In genomic region chrX:38055170-38055847, GRCh38 we compare ENCODE assay signal across 14 cellular contexts. TPM values are rescaled to one million over a fixed set of nuclear protein-coding genes. Genes with fewer than 3 reads are reported as not detected.
DNase-seq lines count a peak whose midpoint lies in the region; ATAC-seq and TF ChIP-seq lines count a peak whose summit lies in the region.
"Had no signal": no experiment of that assay in that cellular context is flagged by ENCODE, and none has a peak within 500 bp of the region (broad histone marks: within the 10 kb centered on the region; RNA-seq: fewer than 3 reads in every experiment).

No MANE protein-coding gene starts in this region.

- no peaks in the 10 kb centered on the region for H3K27me3 ChIP-seq in ACC112 (ENCODE audit: insufficient read depth, low read length)
- H3K27me3 ChIP-seq in IMR-90 (ENCODE audit: control insufficient read depth, insufficient read depth, low read length) = no peaks in the 10 kb centered on the region
- no peaks in the 10 kb centered on the region for H3K27me3 ChIP-seq in brain microvascular endothelial cell (replicated peaks)
- H3K27me3 ChIP-seq: BE2C, left lung had no signal

- no peak overlapping the region for H2AK5ac ChIP-seq in IMR-90 (ENCODE audit: low read depth, low read length)

- DNase-seq in IMR-90 (peak; percentile 31), brain microvascular endothelial cell (peak; percentile 18), left lobe of liver (ENCODE audit: low spot score) (no peak), NCI-H82 (lab: John Stamatoyannopoulos, UW) (no peak), posterior cingulate gyrus (no peak), T-helper 17 cell (no peak)
- DNase-seq in activated CD4-positive, alpha-beta T cell treated with anti-CD3 and anti-CD28 coated beads, Interleukin-2, amount 10 ng/mL, durations not matched to agents 7 days and 5 days = no peak
- DNase-seq: activated CD4-positive, alpha-beta T cell treated with anti-CD3 and anti-CD28 coated beads for 4 hours; BE2C; left lung; NCI-H2029 treated with DMSO at 0.1 percent for 48 hours; Right ventricle myocardium superior had no signal

- no peak overlapping the region for H3K9ac ChIP-seq in IMR-90 (ENCODE audit: low read depth, low read length)

- TF ChIP-seq CTCF in IMR-90 (conservative IDR thresholded peaks at IDR 0.05; ENCODE audit: low read depth, low read length) (no peak), brain microvascular endothelial cell (IDR thresholded peaks at IDR 0.05; ENCODE audit: low read depth, low read length, missing control alignments) (no peak)

- no peak overlapping the region for H4K5ac ChIP-seq in IMR-90 (ENCODE audit: low read depth, low read length)

- in situ Hi-C loops in IMR-90 (cut with MboI; ENCODE audit: low sequenced_read_pairs) = no loop called here
- in situ Hi-C loops in brain microvascular endothelial cell (cut with HindIII; ENCODE audit: low pct_ligation_motif_present, low sequenced_read_pairs) = no loop called here

- H3K4me3 ChIP-seq in ACC112 (ENCODE audit: low read depth, low read length) (no peak overlapping the region), IMR-90 (ENCODE audit: insufficient read depth, low read depth, low read length) (no peak overlapping the region), brain microvascular endothelial cell (ENCODE audit: low read depth, low read length) (no peak overlapping the region)
- H3K4me3 ChIP-seq: left lung had no signal

- dilution Hi-C loops in IMR-90 (cut with HindIII; ENCODE audit: low sequenced_read_pairs, unreplicated experiment) = no loop called here

- no peak overlapping the region for H4K8ac ChIP-seq in IMR-90 (ENCODE audit: low read depth in 2 of 2, low read length in 2 of 2)

- no peak overlapping the region for H3K4me3 Mint-ChIP-seq in activated CD4-positive, alpha-beta T cell treated with anti-CD3 and anti-CD28 coated beads, Interleukin-2, amount 10 ng/mL, durations not matched to agents 7 days and 5 days
- no peak overlapping the region for H3K4me3 Mint-ChIP-seq in T-helper 17 cell

- H3K27ac ChIP-seq in ACC112 (ENCODE audit: low read depth, low read length) = peak overlapping the region; percentile 50
- no peak overlapping the region for H3K27ac ChIP-seq in IMR-90 (ENCODE audit: insufficient read depth, low read length)
- H3K27ac ChIP-seq in brain microvascular endothelial cell = no peak overlapping the region
- H3K27ac ChIP-seq: left lung had no signal

- H2BK20ac ChIP-seq in IMR-90 (ENCODE audit: low read depth, low read length) = no peak overlapping the region

- H3K36me3 ChIP-seq in ACC112 (ENCODE audit: insufficient read depth, low read length) (no peaks in the 10 kb centered on the region), IMR-90 (ENCODE audit: control insufficient read depth, insufficient read depth, low read length) (no peaks in the 10 kb centered on the region), brain microvascular endothelial cell (replicated peaks) (no peaks in the 10 kb centered on the region)
- H3K36me3 ChIP-seq: BE2C, left lung had no signal

- no peaks in the 10 kb centered on the region for H3K36me3 Mint-ChIP-seq in activated CD4-positive, alpha-beta T cell treated with anti-CD3 and anti-CD28 coated beads, Interleukin-2, amount 10 ng/mL, durations not matched to agents 7 days and 5 days (ENCODE audit: low read depth)
- no peaks in the 10 kb centered on the region for H3K36me3 Mint-ChIP-seq in T-helper 17 cell (ENCODE audit: low read depth)
- H3K36me3 Mint-ChIP-seq: activated naive CD4-positive, alpha-beta T cell treated with anti-CD3 and anti-CD28 coated beads, Interleukin-2, amount 50 U/mL, for 72 hours had no signal

- H4K20me1 ChIP-seq in IMR-90 (ENCODE audit: insufficient read depth, low read length) = no peaks in the 10 kb centered on the region

- BruUV-seq in IMR-90 (replicated peaks; lab: Mats Ljungman, UMichigan) = no TSS peak

- H3K56ac ChIP-seq in IMR-90 (ENCODE audit: extremely low read depth, insufficient read depth, low read length) = no peak overlapping the region

- no peaks in the 10 kb centered on the region for H3K79me1 ChIP-seq in IMR-90 (ENCODE audit: low read depth in 1 of 2, low read length in 2 of 2)

- H3K23ac ChIP-seq in IMR-90 (ENCODE audit: low read depth, low read length) = no peak overlapping the region

- H3K9me3 ChIP-seq in IMR-90 (ENCODE audit: control insufficient read depth, insufficient read depth, low read length) (no peaks in the 10 kb centered on the region), T-helper 17 cell (ENCODE audit: control insufficient read depth, low read length, poor library complexity, severe bottlenecking) (no peaks in the 10 kb centered on the region)
- H3K9me3 ChIP-seq: BE2C, left lung had no signal

- POLR2A ChIA-PET in IMR-90 (lab: Charles Lee; ENCODE audit: unreplicated experiment) = no interaction called here
- POLR2A ChIA-PET in activated CD4-positive, alpha-beta T cell treated with anti-CD3 and anti-CD28 coated beads, Interleukin-2, amount 10 ng/mL, durations not matched to agents 7 days and 5 days (lab: Charles Lee) = no interaction called here

- H3K9me3 Mint-ChIP-seq in activated CD4-positive, alpha-beta T cell treated with anti-CD3 and anti-CD28 coated beads, Interleukin-2, amount 10 ng/mL, durations not matched to agents 7 days and 5 days = no peaks in the 10 kb centered on the region
- H3K9me3 Mint-ChIP-seq: activated naive CD4-positive, alpha-beta T cell treated with anti-CD3 and anti-CD28 coated beads, Interleukin-2, amount 50 U/mL, for 72 hours had no signal

- H2AFZ ChIP-seq in ACC112 (ENCODE audit: low read length, unreplicated experiment) (peak overlapping the region; percentile 15), IMR-90 (replicated peaks; ENCODE audit: low read length, poor library complexity) (peak overlapping the region; percentile 18)

- H3K4me2 ChIP-seq in IMR-90 (ENCODE audit: low read depth, low read length) = no peak overlapping the region

- H2BK15ac ChIP-seq in IMR-90 (ENCODE audit: low read depth, low read length) = no peak overlapping the region

- H3K4me1 ChIP-seq in ACC112 (ENCODE audit: control insufficient read depth, insufficient read depth, low read length, unreplicated experiment) (peaks cover 21% of the 10 kb centered on the region), IMR-90 (ENCODE audit: control insufficient read depth, insufficient read depth, low read length) (peaks cover 2% of the 10 kb centered on the region; the same call in 1 of the 2 replicates)
- H3K4me1 ChIP-seq: BE2C, left lung had no signal

- peaks cover 1% of the 10 kb centered on the region for H3K27me3 Mint-ChIP-seq in activated CD4-positive, alpha-beta T cell treated with anti-CD3 and anti-CD28 coated beads, Interleukin-2, amount 10 ng/mL, durations not matched to agents 7 days and 5 days
- no peaks in the 10 kb centered on the region for H3K27me3 Mint-ChIP-seq in T-helper 17 cell

- H3K4me1 Mint-ChIP-seq in activated CD4-positive, alpha-beta T cell treated with anti-CD3 and anti-CD28 coated beads, Interleukin-2, amount 10 ng/mL, durations not matched to agents 7 days and 5 days = no peaks in the 10 kb centered on the region
- no peaks in the 10 kb centered on the region for H3K4me1 Mint-ChIP-seq in T-helper 17 cell

- no peak overlapping the region for H3K14ac ChIP-seq in IMR-90 (replicated peaks; ENCODE audit: low read depth, low read length)

- H3K79me2 ChIP-seq in ACC112 (ENCODE audit: control insufficient read depth, insufficient read depth, low read length, unreplicated experiment) = no peaks in the 10 kb centered on the region

- CTCF ChIA-PET in IMR-90 (lab: Yijun Ruan, JAX) = no interaction called here
- CTCF ChIA-PET in activated CD4-positive, alpha-beta T cell treated with anti-CD3 and anti-CD28 coated beads, Interleukin-2, amount 10 ng/mL, durations not matched to agents 7 days and 5 days (lab: Charles Lee) = no interaction called here

- no peak for ATAC-seq in IMR-90 (ENCODE audit: low read depth)
- ATAC-seq in left lobe of liver = peak; percentile 58
- no peak for ATAC-seq in T-helper 17 cell
- ATAC-seq: activated naive CD4-positive, alpha-beta T cell treated with anti-CD3 and anti-CD28 coated beads, Interleukin-2, amount 50 U/mL, for 72 hours; left lung had no signal

- intact Hi-C loops in IMR-90 (cut with micrococcal nuclease) = no loop called here
- intact Hi-C loops in posterior cingulate gyrus (cut with DNase I) = no loop called here

- no peak overlapping the region for H3K4ac ChIP-seq in IMR-90 (ENCODE audit: low read depth, low read length)

- no peak for TF ChIP-seq RAD21 in IMR-90 (IDR thresholded peaks at IDR 0.05; ENCODE audit: low read length)

- H2BK120ac ChIP-seq in IMR-90 (ENCODE audit: low read depth, low read length) = peak overlapping the region; percentile 13; the same call in 1 of the 2 replicates

- H4K91ac ChIP-seq in IMR-90 (ENCODE audit: insufficient read depth, low read depth, low read length) = no peak overlapping the region

- no peak overlapping the region for H2BK5ac ChIP-seq in IMR-90 (ENCODE audit: low read depth, low read length, poor library complexity, severe bottlenecking)

- WGBS in IMR-90 (ENCODE audit: extremely low coverage in 2 of 2, insufficient read length in 1 of 2), 2 experiments = no CpG with 5 or more reads among the region's 4 CpGs

- no peak overlapping the region for H3K18ac ChIP-seq in IMR-90 (ENCODE audit: low read depth, low read length)

- H2AK9ac ChIP-seq in IMR-90 (replicated peaks; ENCODE audit: low read depth, low read length, poor library complexity) = no peak overlapping the region

- no peak for TF ChIP-seq POLR2A in IMR-90 (IDR thresholded peaks at IDR 0.05; ENCODE audit: low read depth, low read length)

- no peak overlapping the region for H3K27ac Mint-ChIP-seq in activated CD4-positive, alpha-beta T cell treated with anti-CD3 and anti-CD28 coated beads, Interleukin-2, amount 10 ng/mL, durations not matched to agents 7 days and 5 days
- H3K27ac Mint-ChIP-seq in T-helper 17 cell = no peak overlapping the region
- H3K27ac Mint-ChIP-seq: activated naive CD4-positive, alpha-beta T cell treated with anti-CD3 and anti-CD28 coated beads, Interleukin-2, amount 50 U/mL, for 72 hours had no signal

- 0 out of 2 replicates have a peak, but pooled peaks cover 4% of the 10 kb centered on the region for H3K9me1 ChIP-seq in IMR-90 (ENCODE audit: insufficient read depth, low read length)

TF ChIP-seq in IMR-90, 13 proteins besides CTCF, POLR2A, EP300 and RAD21:
- no peak for TF ChIP-seq SMC3 (IDR thresholded peaks at IDR 0.05; ENCODE audit: low read depth, low read length)
- no peak for TF ChIP-seq CEBPB (IDR thresholded peaks at IDR 0.05; ENCODE audit: low read depth, low read length)
- no peak for TF ChIP-seq MAFK (IDR thresholded peaks at IDR 0.05; ENCODE audit: low read depth, low read length)
- TF ChIP-seq MXI1 (IDR thresholded peaks at IDR 0.05; ENCODE audit: borderline replicate concordance, low read depth, low read length) = no peak
- no peak for TF ChIP-seq FOS (IDR thresholded peaks at IDR 0.05; ENCODE audit: low read depth, low read length)
- no peak for TF ChIP-seq NFE2L2 (IDR thresholded peaks at IDR 0.05; ENCODE audit: low read depth, low read length)

RNA-seq across cellular contexts. Expression of gene SYTL5, which starts 49.0 kb away (rescaled TPM):
- total RNA-seq in IMR-90 (2012; rRNA removed) (0.54 and 0.56 TPM in 2 replicates), left lobe of liver (2.4 TPM), T-helper 17 cell (not detected)
- polyA plus RNA-seq in IMR-90 (2012; rRNA removed) = 0.17 and 0.19 TPM in 2 replicates
- 0.06 and 0.09 TPM in 2 replicates for polyA plus RNA-seq in IMR-90 (2012; cell fraction: cytosol; rRNA removed)
- 0.08 and 0.57 TPM in 2 replicates for polyA plus RNA-seq in IMR-90 (2012; cell fraction: nucleus; rRNA removed; ENCODE audit: low replicate concordance)
- total RNA-seq in activated CD4-positive, alpha-beta T cell treated with anti-CD3 and anti-CD28 coated beads, Interleukin-2, amount 10 ng/mL, durations not matched to agents 7 days and 5 days = not detected
- total RNA-seq: activated naive CD4-positive, alpha-beta T cell treated with anti-CD3 and anti-CD28 coated beads, Interleukin-2, amount 50 U/mL, for 72 hours; Right ventricle myocardium superior had no signal

Comparison
In these comparisons a context has a peak if more than half of its experiments do, and no peak if none do; other contexts are left out.
1. DNase-seq: peak in IMR-90 (single experiment) and brain microvascular endothelial cell (single experiment); none in left lobe of liver (single experiment), activated CD4-positive, alpha-beta T cell treated with anti-CD3 and anti-CD28 coated beads, Interleukin-2, amount 10 ng/mL, durations not matched to agents 7 days and 5 days (single experiment), NCI-H82 (single experiment), posterior cingulate gyrus (0 of 10) and T-helper 17 cell (0 of 3).